In genomic region chr16:75209514-75209913, GRCh38 we compare ENCODE assay signal across 10 cellular contexts. TPM values are rescaled to one million over a fixed set of nuclear protein-coding genes. Genes with fewer than 3 reads are reported as not detected.
"Had no signal": no experiment of that assay in that cellular context is flagged by ENCODE, and none has a peak within 500 bp of the region (broad histone marks: within the 10 kb centered on the region; RNA-seq: fewer than 3 reads in every experiment).

No MANE protein-coding gene starts in this region.

RNA-seq across cellular contexts. Expression of gene CTRB2, which starts 2.6 kb away (rescaled TPM):
- total RNA-seq: OCI-LY7, PC-3, PC-9, Peyer's patch, Right ventricle myocardium inferior, RPMI7951, SJCRH30, SJSA1, SK-MEL-5 had no signal
- polyA plus RNA-seq: SK-N-SH had no signal

RNA-seq across cellular contexts. Expression of gene CTRB1, which starts 9.3 kb away (rescaled TPM):
- total RNA-seq: OCI-LY7, PC-3, PC-9, Peyer's patch, Right ventricle myocardium inferior, RPMI7951, SJCRH30, SJSA1, SK-MEL-5 had no signal
- polyA plus RNA-seq: SK-N-SH had no signal
